16 cellular contexts compared by ENCODE assay signal in the genomic region with DNA sequence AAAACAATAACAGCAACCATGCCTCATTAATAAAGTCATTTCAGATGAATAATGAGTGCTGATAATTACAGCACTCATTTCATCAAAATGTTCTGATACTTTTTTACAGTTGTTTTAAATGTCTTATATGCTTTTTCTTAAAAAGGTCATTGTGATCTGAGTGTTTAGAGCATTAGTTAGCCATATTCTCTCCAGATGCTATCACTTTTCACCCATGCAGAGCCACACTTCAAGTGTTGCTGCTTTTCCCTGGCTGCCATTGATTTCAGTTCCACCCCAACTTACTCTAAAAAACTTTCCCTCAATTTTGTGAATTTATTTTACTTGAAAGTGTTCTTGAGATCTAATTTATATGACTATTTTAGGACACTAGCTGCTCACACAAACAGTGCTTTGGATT. TPM values are rescaled to one million over a fixed set of nuclear protein-coding genes. Genes with fewer than 3 reads are reported as not detected.
DNase-seq lines count a peak whose midpoint lies in the region; ATAC-seq, FAIRE-seq and TF ChIP-seq lines count a peak whose summit lies in the region.
"Had no signal": no experiment of that assay in that cellular context is flagged by ENCODE, and none has a peak within 500 bp of the region (broad histone marks: within the 10 kb centered on the region; RNA-seq: fewer than 3 reads in every experiment).

No MANE protein-coding gene starts in this region.

- H3K4me1 ChIP-seq in hepatocyte (ENCODE audit: insufficient read depth) = no peaks in the 10 kb centered on the region
- H3K4me1 ChIP-seq: A549, HAP-1 had no signal

- ATAC-seq in T-helper 17 cell = no peak
- no peak for ATAC-seq in HG03571 (IDR thresholded peaks at IDR 0.05; ENCODE audit: unreplicated experiment)
- ATAC-seq: A549; CD8-positive, alpha-beta T cell; GM23338 had no signal

- no peaks in the 10 kb centered on the region for H4K20me1 ChIP-seq in hepatocyte (ENCODE audit: insufficient read depth, poor library complexity, severe bottlenecking)

- H3K79me2 ChIP-seq in hepatocyte = no peaks in the 10 kb centered on the region

- H3K27ac ChIP-seq in hepatocyte = no peak overlapping the region
- H3K27ac ChIP-seq: A549 had no signal

- H3K4me3 ChIP-seq in hepatocyte = no peak overlapping the region
- H3K4me3 ChIP-seq: A549, GM23338, HAP-1 had no signal

- H3K4me3 Mint-ChIP-seq in T-helper 17 cell = no peak overlapping the region
- H3K4me3 Mint-ChIP-seq: CD14-positive monocyte; CD8-positive, alpha-beta T cell; GM23338 had no signal

- no peaks in the 10 kb centered on the region for H3K36me3 Mint-ChIP-seq in T-helper 17 cell (ENCODE audit: low read depth)

- no peaks in the 10 kb centered on the region for H3K36me3 ChIP-seq in hepatocyte (replicated peaks; ENCODE audit: insufficient read depth, low read depth)

- H3K27me3 Mint-ChIP-seq in T-helper 17 cell = no peaks in the 10 kb centered on the region

- no peak overlapping the region for H3K4me2 ChIP-seq in hepatocyte
- H3K4me2 ChIP-seq: A549, GM23338 had no signal

- FAIRE-seq in D721Med (lab: Jason Lieb, UNC) = peak; percentile 41
- FAIRE-seq: A549, GM12891 had no signal

- H3K9me3 ChIP-seq in T-helper 17 cell (ENCODE audit: control insufficient read depth, low read length, poor library complexity, severe bottlenecking) (no peaks in the 10 kb centered on the region), hepatocyte (ENCODE audit: low read depth) (no peaks in the 10 kb centered on the region)
- H3K9me3 ChIP-seq: A549, HAP-1 had no signal

- no peak for DNase-seq in D721Med (ENCODE audit: insufficient read length, low spot score)
- DNase-seq in EL = peak; percentile 54
- DNase-seq in T-helper 17 cell = no peak
- DNase-seq in renal cortical epithelial cell (ENCODE audit: low read depth) = peak; percentile 23
- DNase-seq in SIG-M5 (lab: John Stamatoyannopoulos, UW) = no peak
- DNase-seq in hepatocyte (ENCODE audit: low spot score) = no peak
- DNase-seq: CD8-positive, alpha-beta T cell; COR-L47; DND-41; KBM-7 had no signal

- no peaks in the 10 kb centered on the region for H3K9me2 ChIP-seq in hepatocyte (replicated peaks; ENCODE audit: insufficient read depth)

- TF ChIP-seq CTCF in D721Med (IDR thresholded peaks at IDR 0.05; ENCODE audit: insufficient read depth, missing control alignments) (no peak), hepatocyte (IDR thresholded peaks at IDR 0.05; ENCODE audit: poor library complexity) (no peak)

- H2AFZ ChIP-seq in hepatocyte = no peak overlapping the region
- H2AFZ ChIP-seq: GM23338 had no signal

- peak overlapping the region; percentile 6 for H3K27ac Mint-ChIP-seq in T-helper 17 cell
- H3K27ac Mint-ChIP-seq: CD14-positive monocyte; CD8-positive, alpha-beta T cell; GM23338 had no signal

- H3K27me3 ChIP-seq in hepatocyte = no peaks in the 10 kb centered on the region

- peaks cover 2% of the 10 kb centered on the region for H3K4me1 Mint-ChIP-seq in T-helper 17 cell
- H3K4me1 Mint-ChIP-seq: GM23338 had no signal

RNA-seq across cellular contexts. Expression of gene NUP205, which starts 41.8 kb away (rescaled TPM):
- total RNA-seq in T-helper 17 cell (10 to 100 TPM; 45.4 to 47.4 TPM), renal cortical epithelial cell (38.8 and 61.8 TPM in 2 replicates), hepatocyte (43.4 and 44.6 TPM in 2 replicates)
- 15.2 and 15.3 TPM in 2 replicates for polyA plus RNA-seq in hepatocyte

Comparison
In these comparisons a context has a peak if more than half of its experiments do, and no peak if none do; other contexts are left out.
1. DNase-seq: peak in EL (single experiment) and renal cortical epithelial cell (single experiment); none in D721Med (single experiment), T-helper 17 cell (0 of 3), SIG-M5 (single experiment) and hepatocyte (single experiment).